In genomic region chr18:3154214-3154613, GRCh38 we compare ENCODE assay signal across 32 cellular contexts.
"Had no signal": no experiment of that assay in that cellular context is flagged by ENCODE, and none has a peak within 500 bp of the region (broad histone marks: within the 10 kb centered on the region; RNA-seq: fewer than 3 reads in every experiment).

No MANE protein-coding gene starts in this region.

- H3K4me1 ChIP-seq: adrenal gland had no signal

- H3K36me3 ChIP-seq: adrenal gland had no signal

- ATAC-seq: activated CD4-positive, alpha-beta T cell treated with anti-CD3 and anti-CD28 coated beads for 36 hours; activated CD8-positive, alpha-beta memory T cell treated with anti-CD3 and anti-CD28 coated beads, Interleukin-2, amount 10 ng/mL, durations not matched to agents 7 days and 5 days; activated CD8-positive, alpha-beta T cell treated with anti-CD3 and anti-CD28 coated beads, Interleukin-2, amount 10 ng/mL, durations not matched to agents 7 days and 5 days; activated naive CD8-positive, alpha-beta T cell treated with anti-CD3 and anti-CD28 coated beads, Interleukin-2, amount 50 U/mL, for 24 hours; body of pancreas; esophagus mucosa had no signal

- H3K27me3 Mint-ChIP-seq: activated CD4-positive, alpha-beta T cell treated with anti-CD3 and anti-CD28 coated beads for 36 hours; activated CD8-positive, alpha-beta memory T cell treated with anti-CD3 and anti-CD28 coated beads, Interleukin-2, amount 10 ng/mL, durations not matched to agents 7 days and 5 days; activated naive CD4-positive, alpha-beta T cell treated with anti-CD3 and anti-CD28 coated beads, Interleukin-2, amount 50 U/mL, for 24 hours; activated naive CD8-positive, alpha-beta T cell treated with anti-CD3 and anti-CD28 coated beads for 36 hours; activated naive CD8-positive, alpha-beta T cell treated with anti-CD3 and anti-CD28 coated beads, Interleukin-2, amount 50 U/mL, for 24 hours; dendritic cell treated with granulocyte-macrophage colony-stimulating factor and Interleukin-4, amounts not matched to agents 40 ng/mL and 50 ng/mL, for 4 days had no signal

- H3K27ac Mint-ChIP-seq: activated CD4-positive, alpha-beta T cell treated with anti-CD3 and anti-CD28 coated beads for 36 hours; activated CD4-positive, alpha-beta T cell treated with anti-CD3 and anti-CD28 coated beads, Interleukin-2, amount 10 ng/mL, durations not matched to agents 7 days and 5 days; activated CD8-positive, alpha-beta memory T cell treated with anti-CD3 and anti-CD28 coated beads, Interleukin-2, amount 10 ng/mL, durations not matched to agents 7 days and 5 days; activated CD8-positive, alpha-beta T cell treated with anti-CD3 and anti-CD28 coated beads, Interleukin-2, amount 10 ng/mL, durations not matched to agents 7 days and 5 days; activated naive CD4-positive, alpha-beta T cell treated with anti-CD3 and anti-CD28 coated beads for 36 hours; activated naive CD4-positive, alpha-beta T cell treated with anti-CD3 and anti-CD28 coated beads, Interleukin-2, amount 50 U/mL, for 24 hours; activated naive CD8-positive, alpha-beta T cell treated with anti-CD3 and anti-CD28 coated beads for 36 hours; activated naive CD8-positive, alpha-beta T cell treated with anti-CD3 and anti-CD28 coated beads, Interleukin-2, amount 50 U/mL, for 24 hours; activated T-helper 1 cell treated with anti-CD3 and anti-CD28 coated beads, Interleukin-12 subunit alpha, Interleukin-12 subunit beta, Interleukin-2, Interleukin-4 antibody, amounts not matched to agents 30 ng/mL and 10 ng/mL and 1 ng/mL, durations not matched to agents 14 hours and 24 hours and 36 hours; activated T-helper 2 cell treated with anti-CD3 and anti-CD28 coated beads, Interferon-gamma antibody, Interleukin-2, Interleukin-4, amounts not matched to agents 10 μg/mL and 5 μg/mL and 100 μg/mL, durations not matched to agents 14 hours and 24 hours and 36 hours; dendritic cell treated with granulocyte-macrophage colony-stimulating factor and Interleukin-4, amounts not matched to agents 40 ng/mL and 50 ng/mL, for 4 days; endodermal cell had no signal

- H3K9me3 Mint-ChIP-seq: activated CD4-positive, alpha-beta T cell treated with anti-CD3 and anti-CD28 coated beads, Interleukin-2, amount 10 ng/mL, durations not matched to agents 7 days and 5 days; activated naive CD4-positive, alpha-beta T cell treated with anti-CD3 and anti-CD28 coated beads for 36 hours; activated naive CD4-positive, alpha-beta T cell treated with anti-CD3 and anti-CD28 coated beads, Interleukin-2, amount 50 U/mL, for 24 hours; activated naive CD8-positive, alpha-beta T cell treated with anti-CD3 and anti-CD28 coated beads for 36 hours; activated naive CD8-positive, alpha-beta T cell treated with anti-CD3 and anti-CD28 coated beads, Interleukin-2, amount 50 U/mL, for 24 hours; activated T-helper 1 cell treated with anti-CD3 and anti-CD28 coated beads, Interleukin-12 subunit alpha, Interleukin-12 subunit beta, Interleukin-2, Interleukin-4 antibody, amounts not matched to agents 30 ng/mL and 10 ng/mL and 1 ng/mL, durations not matched to agents 14 hours and 24 hours and 36 hours; activated T-helper 2 cell treated with anti-CD3 and anti-CD28 coated beads, Interferon-gamma antibody, Interleukin-2, Interleukin-4, amounts not matched to agents 10 μg/mL and 5 μg/mL and 100 μg/mL, durations not matched to agents 14 hours and 24 hours and 36 hours; dendritic cell treated with granulocyte-macrophage colony-stimulating factor and Interleukin-4, amounts not matched to agents 40 ng/mL and 50 ng/mL, for 4 days; endodermal cell had no signal

- H3K4me1 Mint-ChIP-seq: activated naive CD8-positive, alpha-beta T cell treated with anti-CD3 and anti-CD28 coated beads, Interleukin-2, amount 50 U/mL, for 24 hours had no signal

- FAIRE-seq: frontal cortex had no signal

- DNase-seq: activated CD4-positive, alpha-beta T cell treated with anti-CD3 and anti-CD28 coated beads for 36 hours; activated CD4-positive, alpha-beta T cell treated with anti-CD3 and anti-CD28 coated beads, Interleukin-2, amount 10 ng/mL, durations not matched to agents 7 days and 5 days; activated CD4-positive, alpha-beta T cell treated with anti-CD3 and anti-CD28 coated beads, Interleukin-2, amount 50 U/mL, for 4 hours; activated CD4-positive, CD25-positive, alpha-beta regulatory T cell; activated CD4-positive, CD25-positive, alpha-beta regulatory T cell treated with anti-CD3 and anti-CD28 coated beads, Interleukin-2, amount 50 U/mL, for 72 hours; activated CD8-positive, alpha-beta memory T cell treated with anti-CD3 and anti-CD28 coated beads, Interleukin-2, amount 10 ng/mL, durations not matched to agents 7 days and 5 days; activated CD8-positive, alpha-beta memory T cell treated with anti-CD3 and anti-CD28 coated beads, Interleukin-2, amount 50 U/mL, for 4 hours; activated CD8-positive, alpha-beta T cell treated with anti-CD3 and anti-CD28 coated beads, Interleukin-2, amount 10 ng/mL, durations not matched to agents 7 days and 5 days; activated effector memory CD4-positive, alpha-beta T cell treated with anti-CD3 and anti-CD28 coated beads, Interleukin-2, amount 50 U/mL, for 16 hours; activated naive CD4-positive, alpha-beta T cell treated with anti-CD3 and anti-CD28 coated beads for 36 hours; activated naive CD8-positive, alpha-beta T cell treated with anti-CD3 and anti-CD28 coated beads for 36 hours; activated naive CD8-positive, alpha-beta T cell treated with anti-CD3 and anti-CD28 coated beads, Interleukin-2, amount 50 U/mL, for 24 hours; activated T-cell treated with anti-CD3 and anti-CD28 coated beads, Interleukin-2, amount 50 U/mL, for 1 hour; activated T-cell treated with anti-CD3 and anti-CD28 coated beads, Interleukin-2, amount 50 U/mL, for 48 hours; adrenal gland; amygdala; aorta; body of pancreas; central memory CD4-positive, alpha-beta T cell; dorsolateral prefrontal cortex; effector memory CD4-positive, alpha-beta T cell; endodermal cell; foreskin fibroblast; heart left ventricle; T-helper 2 cell had no signal

- H3K4me3 ChIP-seq: adrenal gland, body of pancreas, coronary artery, dorsolateral prefrontal cortex, heart left ventricle had no signal

- H3K9me3 ChIP-seq: adrenal gland, body of pancreas, heart left ventricle had no signal

- H3K27me3 ChIP-seq: adrenal gland, body of pancreas, dorsolateral prefrontal cortex, heart left ventricle had no signal

- H3K4me3 Mint-ChIP-seq: activated CD4-positive, alpha-beta T cell treated with anti-CD3 and anti-CD28 coated beads for 36 hours; activated CD4-positive, alpha-beta T cell treated with anti-CD3 and anti-CD28 coated beads, Interleukin-2, amount 10 ng/mL, durations not matched to agents 7 days and 5 days; activated CD8-positive, alpha-beta memory T cell treated with anti-CD3 and anti-CD28 coated beads, Interleukin-2, amount 10 ng/mL, durations not matched to agents 7 days and 5 days; activated CD8-positive, alpha-beta T cell treated with anti-CD3 and anti-CD28 coated beads, Interleukin-2, amount 10 ng/mL, durations not matched to agents 7 days and 5 days; activated naive CD4-positive, alpha-beta T cell treated with anti-CD3 and anti-CD28 coated beads for 36 hours; activated naive CD4-positive, alpha-beta T cell treated with anti-CD3 and anti-CD28 coated beads, Interleukin-2, amount 50 U/mL, for 24 hours; activated naive CD8-positive, alpha-beta T cell treated with anti-CD3 and anti-CD28 coated beads for 36 hours; activated naive CD8-positive, alpha-beta T cell treated with anti-CD3 and anti-CD28 coated beads, Interleukin-2, amount 50 U/mL, for 24 hours; activated T-helper 1 cell treated with anti-CD3 and anti-CD28 coated beads, Interleukin-12 subunit alpha, Interleukin-12 subunit beta, Interleukin-2, Interleukin-4 antibody, amounts not matched to agents 30 ng/mL and 10 ng/mL and 1 ng/mL, durations not matched to agents 14 hours and 24 hours and 36 hours; dendritic cell treated with granulocyte-macrophage colony-stimulating factor and Interleukin-4, amounts not matched to agents 40 ng/mL and 50 ng/mL, for 4 days; endodermal cell had no signal

- H3K36me3 Mint-ChIP-seq: activated CD8-positive, alpha-beta memory T cell treated with anti-CD3 and anti-CD28 coated beads, Interleukin-2, amount 10 ng/mL, durations not matched to agents 7 days and 5 days; activated naive CD4-positive, alpha-beta T cell treated with anti-CD3 and anti-CD28 coated beads, Interleukin-2, amount 50 U/mL, for 24 hours; activated naive CD8-positive, alpha-beta T cell treated with anti-CD3 and anti-CD28 coated beads for 36 hours had no signal
